ENCODE assay signal across 14 cellular contexts in the genomic region with DNA sequence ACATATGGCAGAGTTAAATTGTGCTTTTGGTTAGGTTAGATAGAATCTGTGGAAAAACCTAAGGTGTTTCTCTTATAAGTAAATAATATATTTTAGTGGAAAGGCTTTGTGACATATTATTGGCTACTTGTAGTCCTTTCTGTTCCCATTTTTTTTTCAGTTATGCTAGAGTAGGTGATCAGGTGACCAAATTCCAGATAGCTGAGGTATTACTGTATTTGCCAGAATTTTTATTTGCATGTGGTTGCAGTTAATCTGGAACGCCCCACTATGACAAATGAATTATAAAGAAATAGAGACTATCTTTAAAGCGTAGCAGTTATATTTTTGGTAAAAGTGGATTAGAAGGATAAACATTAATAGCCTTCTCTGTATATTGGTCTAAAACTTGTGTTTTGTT. TPM values are rescaled to one million over a fixed set of nuclear protein-coding genes. Genes with fewer than 3 reads are reported as not detected.
A peak's percentile ranks its signal among the peaks of the same experiment; 100 is the strongest.
DNase-seq lines count a peak whose midpoint lies in the region; ATAC-seq and TF ChIP-seq lines count a peak whose summit lies in the region.
"Had no signal": no experiment of that assay in that cellular context is flagged by ENCODE, and none has a peak within 500 bp of the region (broad histone marks: within the 10 kb centered on the region; RNA-seq: fewer than 3 reads in every experiment).

No MANE protein-coding gene starts in this region.

- H3K9me3 Mint-ChIP-seq in chondrocyte (ENCODE audit: low read depth): no peaks in the 10 kb centered on the region

- no peak for ATAC-seq in right cardiac atrium
- ATAC-seq: activated T-cell treated with anti-CD3 and anti-CD28 coated beads, Interleukin-2, amount 50 U/mL, for 72 hours had no signal

- H3K4me1 ChIP-seq in left ventricle myocardium inferior (peaks cover 54% of the 10 kb centered on the region), right cardiac atrium (ENCODE audit: control insufficient read depth, insufficient read depth, low read length) (peaks cover 5% of the 10 kb centered on the region)
- H3K4me1 ChIP-seq: parathyroid adenoma had no signal

- peaks cover 12% of the 10 kb centered on the region for H3K36me3 Mint-ChIP-seq in chondrocyte (ENCODE audit: low read depth)

- no peaks in the 10 kb centered on the region for H3K27me3 Mint-ChIP-seq in chondrocyte (ENCODE audit: low read depth)
- H3K27me3 Mint-ChIP-seq: activated B cell treated with CpG ODN at 0.5 μM for 24 hours had no signal

- 62% methylated on average over 2 of the region's 2 CpGs for WGBS in right cardiac atrium

- peak overlapping the region; percentile 22 for H3K4me3 ChIP-seq in left ventricle myocardium inferior
- no peak overlapping the region for H3K4me3 ChIP-seq in right cardiac atrium (ENCODE audit: low read length)
- no peak overlapping the region for H3K4me3 ChIP-seq in kidney epithelial cell (ENCODE audit: low read depth, low read length)
- H3K4me3 ChIP-seq: cardiac muscle cell had no signal

- H3K4me1 Mint-ChIP-seq in chondrocyte (ENCODE audit: low read depth): peaks cover 20% of the 10 kb centered on the region

- H3K27me3 ChIP-seq in left ventricle myocardium inferior (ENCODE audit: low read depth): no peaks in the 10 kb centered on the region
- H3K27me3 ChIP-seq in right cardiac atrium (ENCODE audit: control insufficient read depth, insufficient read depth): no peaks in the 10 kb centered on the region
- no peaks in the 10 kb centered on the region for H3K27me3 ChIP-seq in kidney epithelial cell (ENCODE audit: control insufficient read depth, insufficient read depth, low read length)
- H3K27me3 ChIP-seq: cardiac muscle cell had no signal

- intact Hi-C loops in left ventricle myocardium inferior (cut with micrococcal nuclease): no loop called here
- intact Hi-C loops in right cardiac atrium (cut with DNase I): no loop called here

- DNase-seq in left ventricle myocardium inferior: no peak
- no peak for DNase-seq in right cardiac atrium
- DNase-seq in chondrocyte (ENCODE audit: low spot score): no peak
- peak; percentile 9 for DNase-seq in kidney epithelial cell (ENCODE audit: low read depth)
- DNase-seq in globus pallidus (ENCODE audit: low spot score): no peak
- DNase-seq in SK-N-DZ (ENCODE audit: low spot score): no peak
- DNase-seq in stimulated activated CD4-positive, alpha-beta T cell treated with anti-CD3 and anti-CD28 coated beads, Interleukin-15, amount 100 ng/mL, for 24 hours: no peak
- no peak for DNase-seq in ureter (ENCODE audit: low spot score)
- DNase-seq: activated B cell treated with CpG ODN at 0.5 μM for 24 hours; activated T-cell treated with anti-CD3 and anti-CD28 coated beads, Interleukin-2, amount 50 U/mL, for 72 hours; NCI-H526 treated with DMSO at 0.1 percent for 48 hours; substantia nigra had no signal

- H3K9me3 ChIP-seq in left ventricle myocardium inferior (replicated peaks): peaks cover 14% of the 10 kb centered on the region
- no peaks in the 10 kb centered on the region for H3K9me3 ChIP-seq in right cardiac atrium (ENCODE audit: control insufficient read depth, low read length)

- no peak for TF ChIP-seq CTCF in left ventricle myocardium inferior (IDR thresholded peaks at IDR 0.05; ENCODE audit: borderline replicate concordance)
- TF ChIP-seq CTCF in chondrocyte (IDR thresholded peaks at IDR 0.05): no peak
- no peak for TF ChIP-seq CTCF in kidney epithelial cell (IDR thresholded peaks at IDR 0.05; ENCODE audit: insufficient read depth, low read length, poor library complexity, severe bottlenecking)

- H3K27ac Mint-ChIP-seq in chondrocyte (ENCODE audit: unreplicated experiment): peak overlapping the region; percentile 79
- H3K27ac Mint-ChIP-seq: activated B cell treated with CpG ODN at 0.5 μM for 24 hours; activated T-cell treated with anti-CD3 and anti-CD28 coated beads, Interleukin-2, amount 50 U/mL, for 72 hours had no signal

- H3K36me3 ChIP-seq in left ventricle myocardium inferior (peaks cover 25% of the 10 kb centered on the region), kidney epithelial cell (ENCODE audit: control insufficient read depth, insufficient read depth, low read length) (no peaks in the 10 kb centered on the region)

- peak overlapping the region; percentile 70 for H3K27ac ChIP-seq in left ventricle myocardium inferior (replicated peaks)
- no peak overlapping the region for H3K27ac ChIP-seq in right cardiac atrium (ENCODE audit: low read length)
- H3K27ac ChIP-seq: cardiac muscle cell, parathyroid adenoma had no signal

- H3K4me3 Mint-ChIP-seq in chondrocyte (ENCODE audit: unreplicated experiment): no peak overlapping the region
- H3K4me3 Mint-ChIP-seq: activated B cell treated with CpG ODN at 0.5 μM for 24 hours; activated T-cell treated with anti-CD3 and anti-CD28 coated beads, Interleukin-2, amount 50 U/mL, for 72 hours had no signal

RNA-seq across cellular contexts. Expression of a gene that starts 52.0 kb away (rescaled TPM):
- total RNA-seq in left ventricle myocardium inferior: 238 TPM
- total RNA-seq in right cardiac atrium: 100 to 1,000 TPM; 216 to 255 (median 240) TPM
- polyA plus RNA-seq in right cardiac atrium: 28.0 TPM
- total RNA-seq in chondrocyte: 82.8 to 88.0 TPM (median 87.0 TPM) in 3 replicates
- total RNA-seq in kidney epithelial cell: 86.3 and 105 TPM in 2 replicates
- 20.3 and 25.9 TPM in 2 replicates for polyA plus RNA-seq in SK-N-DZ (2014; cell fraction: cytosol; rRNA removed)
- polyA plus RNA-seq in SK-N-DZ (2014; cell fraction: nucleus; rRNA removed): 11.3 and 17.5 TPM in 2 replicates
- total RNA-seq in ureter: 138 TPM
